ENCODE assay signal across 15 cellular contexts in genomic region chr2:32418777-32419176, GRCh38.
A peak's percentile ranks its signal among the peaks of the same experiment; 100 is the strongest.
DNase-seq lines count a peak whose midpoint lies in the region; ATAC-seq, FAIRE-seq and TF ChIP-seq lines count a peak whose summit lies in the region.
"Had no signal": no experiment of that assay in that cellular context is flagged by ENCODE, and none has a peak within 500 bp of the region (broad histone marks: within the 10 kb centered on the region; RNA-seq: fewer than 3 reads in every experiment).

No MANE protein-coding gene starts in this region.

- H3K27ac ChIP-seq in HepG2 (ENCODE audit: extremely low read length, insufficient read depth, low read length) (no peak overlapping the region), Karpas-422 (ENCODE audit: low read length) (no peak overlapping the region)
- H3K27ac ChIP-seq: stomach had no signal

- no peaks in the 10 kb centered on the region for H3K4me1 ChIP-seq in HepG2 (ENCODE audit: insufficient read depth, low read length)
- peaks cover 4% of the 10 kb centered on the region; the same call in 1 of the 2 replicates for H3K4me1 ChIP-seq in Karpas-422 (ENCODE audit: low read length)

- intact Hi-C loops in HepG2 (cut with micrococcal nuclease; ENCODE audit: unreplicated experiment), result no loop called here

- H3K9me2 ChIP-seq in Karpas-422 (replicated peaks; ENCODE audit: insufficient read depth, low read length), result no peaks in the 10 kb centered on the region

- DNase-seq in AG09319 (ENCODE audit: extremely low read depth, low read depth) (peak; percentile 0), LNCaP clone FGC (ENCODE audit: low read depth) (peak; percentile 49), bronchial epithelial cell (ENCODE audit: low read depth) (peak; percentile 52), iris pigment epithelial cell (ENCODE audit: low read depth) (peak; percentile 92), cerebellum (ENCODE audit: low spot score) (no peak), HepG2 (ENCODE audit: low spot score) (no peak), Karpas-422 (no peak)
- DNase-seq: ACHN, activated B cell treated with CpG ODN at 0.5 μM for 24 hours, erythroblast, GOT3, NCI-H146, NCI-H510A, stomach had no signal

- H4K20me1 ChIP-seq in HepG2 (ENCODE audit: insufficient read depth, low read length) (0 out of 2 replicates have a peak, but pooled peaks cover 3% of the 10 kb centered on the region), Karpas-422 (ENCODE audit: insufficient read depth, low read depth, low read length) (no peaks in the 10 kb centered on the region)

- TF ChIP-seq POLR2A in HepG2 (IDR thresholded peaks at IDR 0.05; ENCODE audit: insufficient read depth in 1 of 2, low read depth in 2 of 2, low read length in 2 of 2), result no peak

- FAIRE-seq in bronchial epithelial cell (lab: Jason Lieb, UNC) (no peak), HepG2 (lab: Jason Lieb, UNC) (no peak)

- POLR2A ChIA-PET in HepG2 (lab: Yijun Ruan, JAX), result no interaction called here

- in situ Hi-C loops in HepG2 (cut with HindIII; ENCODE audit: extremely low pct_ligation_motif_present, low pct_unique_long_range_greater_than_20kb), result no loop called here

- H3K9ac ChIP-seq in HepG2 (ENCODE audit: insufficient read depth, low read depth, low read length) (no peak overlapping the region), Karpas-422 (ENCODE audit: low read length) (no peak overlapping the region)

- CTCF ChIA-PET in HepG2 (lab: Yijun Ruan, JAX; ENCODE audit: low intra/inter-chr PET ratio, low total read pairs), result no interaction called here

- H3K4me2 ChIP-seq in HepG2 (ENCODE audit: low read depth, low read length) (no peak overlapping the region), Karpas-422 (ENCODE audit: low read depth, low read length, poor library complexity, severe bottlenecking) (no peak overlapping the region)

- ATAC-seq in HG02588 (IDR thresholded peaks at IDR 0.05; ENCODE audit: unreplicated experiment) (no peak), HepG2 (no peak)

- BruUV-seq in HepG2 (replicated peaks; lab: Mats Ljungman, UMichigan), result no TSS peak

- TF ChIP-seq CTCF in AG09319 (IDR thresholded peaks at IDR 0.05; ENCODE audit: low read depth, low read length), result no peak
- no peak for TF ChIP-seq CTCF in LNCaP clone FGC (IDR thresholded peaks at IDR 0.05; ENCODE audit: control insufficient read depth, extremely low read depth, insufficient read depth)
- TF ChIP-seq CTCF in bronchial epithelial cell (IDR thresholded peaks at IDR 0.05; ENCODE audit: insufficient read depth, low read length, severe bottlenecking), result no peak
- no peak for TF ChIP-seq CTCF in HepG2 (CRISPR knock-in tag; IDR thresholded peaks at IDR 0.05)

- H3K27me3 ChIP-seq in bronchial epithelial cell (ENCODE audit: control insufficient read depth, insufficient read depth, low read length), result no peaks in the 10 kb centered on the region
- H3K27me3 ChIP-seq in HepG2 (ENCODE audit: control insufficient read depth in 1 of 2, insufficient read depth in 2 of 2, low read length in 2 of 2), result no peaks in the 10 kb centered on the region
- H3K27me3 ChIP-seq in Karpas-422 (ENCODE audit: low read length), result no peaks in the 10 kb centered on the region
- H3K27me3 ChIP-seq: stomach had no signal

- H2AFZ ChIP-seq in HepG2 (ENCODE audit: low read length) (no peak overlapping the region), Karpas-422 (ENCODE audit: low read length) (no peak overlapping the region)

- peaks cover 1% of the 10 kb centered on the region for H3K36me3 ChIP-seq in bronchial epithelial cell (ENCODE audit: control insufficient read depth, insufficient read depth, low read length)
- peaks cover 17 to 50% of the 10 kb centered on the region in 2 experiments for H3K36me3 ChIP-seq in HepG2 (replicated peaks in 1 of 2; ENCODE audit: control insufficient read depth in 1 of 2, insufficient read depth in 2 of 2, low read length in 2 of 2)
- peaks cover 56% of the 10 kb centered on the region for H3K36me3 ChIP-seq in Karpas-422 (ENCODE audit: insufficient read depth, low read length)

- H3K4me3 ChIP-seq in LNCaP clone FGC (ENCODE audit: low read depth, low read length) (no peak overlapping the region), bronchial epithelial cell (ENCODE audit: low read depth, low read length) (no peak overlapping the region), HepG2 (replicated peaks in 1 of 3; ENCODE audit: insufficient read depth in 1 of 3, low read depth in 2 of 3, low read length in 3 of 3) (no peak overlapping the region), Karpas-422 (ENCODE audit: low read length) (no peak overlapping the region)
- H3K4me3 ChIP-seq: stomach had no signal

- TF ChIP-seq RAD21 in HepG2 (CRISPR knock-in tag; IDR thresholded peaks at IDR 0.05), result no peak

- H3K9me3 ChIP-seq in HepG2 (ENCODE audit: low read length) (no peaks in the 10 kb centered on the region), Karpas-422 (ENCODE audit: low read length) (no peaks in the 10 kb centered on the region)
- H3K9me3 ChIP-seq: stomach had no signal

- H3K79me2 ChIP-seq in HepG2 (ENCODE audit: insufficient read depth, low read length) (peaks cover 54% of the 10 kb centered on the region), Karpas-422 (ENCODE audit: low read length) (peaks cover 97% of the 10 kb centered on the region)

- WGBS in HepG2 (ENCODE audit: low lambda C conversion rate), result 97% methylated on average over 5 of the region's 5 CpGs

- TF ChIP-seq EP300 in HepG2 (IDR thresholded peaks at IDR 0.05; ENCODE audit: low read depth in 2 of 2, low read length in 2 of 2), result no peak
- TF ChIP-seq EP300 in HepG2 (CRISPR knock-in tag; IDR thresholded peaks at IDR 0.05; ENCODE audit: borderline replicate concordance), result no peak

TF ChIP-seq in HepG2, 621 proteins besides CTCF, POLR2A, EP300 and RAD21:
- TF ChIP-seq ZZZ3 (CRISPR knock-in tag; IDR thresholded peaks at IDR 0.05; ENCODE audit: borderline replicate concordance) (no peak), ELF1 (CRISPR knock-in tag; IDR thresholded peaks at IDR 0.05) (no peak), ZNF296 (CRISPR knock-in tag; conservative IDR thresholded peaks at IDR 0.05) (no peak), ZNF616 (CRISPR knock-in tag; IDR thresholded peaks at IDR 0.05; ENCODE audit: low read depth) (no peak), ZNF264 (CRISPR knock-in tag; IDR thresholded peaks at IDR 0.05) (no peak), ERF (CRISPR knock-in tag; IDR thresholded peaks at IDR 0.05) (no peak), ZBTB42 (CRISPR knock-in tag; IDR thresholded peaks at IDR 0.05) (no peak), CREBL2 (CRISPR knock-in tag; IDR thresholded peaks at IDR 0.05; ENCODE audit: borderline replicate concordance) (no peak), ZBTB33 (CRISPR knock-in tag; IDR thresholded peaks at IDR 0.05) (no peak), SKI (IDR thresholded peaks at IDR 0.05; ENCODE audit: partially characterized antibody) (no peak), ZNF569 (CRISPR knock-in tag; IDR thresholded peaks at IDR 0.05; ENCODE audit: borderline replicate concordance) (no peak), MLLT10 (CRISPR knock-in tag; IDR thresholded peaks at IDR 0.05) (no peak), REXO4 (CRISPR knock-in tag; IDR thresholded peaks at IDR 0.05; ENCODE audit: borderline replicate concordance) (no peak), DNMT1 (CRISPR knock-in tag; IDR thresholded peaks at IDR 0.05) (no peak)

Comparison
In these comparisons a context has a peak if more than half of its experiments do, and no peak if none do; other contexts are left out.
1. DNase-seq: peak in AG09319 (single experiment), LNCaP clone FGC (single experiment), bronchial epithelial cell (single experiment) and iris pigment epithelial cell (single experiment); none in cerebellum (single experiment), HepG2 (single experiment) and Karpas-422 (single experiment).